In genomic region chr10:98908868-98909267, GRCh38 we compare ENCODE assay signal across 27 cellular contexts.
DNase-seq lines count a peak whose midpoint lies in the region; ATAC-seq, FAIRE-seq and TF ChIP-seq lines count a peak whose summit lies in the region.
"Had no signal": no experiment of that assay in that cellular context is flagged by ENCODE, and none has a peak within 500 bp of the region (broad histone marks: within the 10 kb centered on the region; RNA-seq: fewer than 3 reads in every experiment).

No MANE protein-coding gene starts in this region.

- DNase-seq in GM23338 (ENCODE audit: low spot score) (peak; percentile 1), OCI-M1 (lab: John Stamatoyannopoulos, UW) (peak; percentile 55), K562 (ENCODE audit: extremely low read depth in 1 of 4, low spot score in 3 of 4) (peak in 1 of 4 experiments; percentile 37), hypothalamus (lab: John Stamatoyannopoulos, UW) (no peak)
- DNase-seq in activated CD4-positive, alpha-beta T cell treated with anti-CD3 and anti-CD28 coated beads, Interleukin-2, amount 10 ng/mL, durations not matched to agents 7 days and 5 days: no peak
- DNase-seq: 8988T; ACHN; BE2C; C1 segment of cervical spinal cord; CD4-positive, CD25-positive, alpha-beta regulatory T cell; CD8-positive, alpha-beta memory T cell; COR-L47; DMS 273 treated with DMSO at 0.1 percent for 48 hours; DMS153; DMS53; DMS79; DND-41; EL; GDM1 had no signal

- H2AFZ ChIP-seq in GM23338: no peak overlapping the region
- H2AFZ ChIP-seq in K562 (ENCODE audit: low read depth, low read length): peak overlapping the region; percentile 97

- no peaks in the 10 kb centered on the region for H3K36me3 Mint-ChIP-seq in GM23338 (ENCODE audit: low read depth)
- no peaks in the 10 kb centered on the region for H3K36me3 Mint-ChIP-seq in activated CD4-positive, alpha-beta T cell treated with anti-CD3 and anti-CD28 coated beads, Interleukin-2, amount 10 ng/mL, durations not matched to agents 7 days and 5 days (ENCODE audit: low read depth)
- no peaks in the 10 kb centered on the region for H3K36me3 Mint-ChIP-seq in activated T-helper 17 cell treated with anti-CD3 and anti-CD28 coated beads, Interleukin-2, amount 50 U/mL, for 72 hours (ENCODE audit: low read depth)
- H3K36me3 Mint-ChIP-seq: CD14-positive monocyte; CD4-positive, alpha-beta memory T cell; CD4-positive, CD25-positive, alpha-beta regulatory T cell; CD8-positive, alpha-beta memory T cell had no signal

- no peak for ATAC-seq in GM23338
- ATAC-seq in K562: peak; percentile 24
- ATAC-seq in activated T-helper 17 cell treated with anti-CD3 and anti-CD28 coated beads, Interleukin-2, amount 50 U/mL, for 72 hours (replicated peaks): no peak
- ATAC-seq: GM12878 had no signal

- no peaks in the 10 kb centered on the region for H3K4me1 Mint-ChIP-seq in GM23338
- H3K4me1 Mint-ChIP-seq in activated CD4-positive, alpha-beta T cell treated with anti-CD3 and anti-CD28 coated beads, Interleukin-2, amount 10 ng/mL, durations not matched to agents 7 days and 5 days: no peaks in the 10 kb centered on the region
- no peaks in the 10 kb centered on the region for H3K4me1 Mint-ChIP-seq in activated T-helper 17 cell treated with anti-CD3 and anti-CD28 coated beads, Interleukin-2, amount 50 U/mL, for 72 hours
- H3K4me1 Mint-ChIP-seq: CD14-positive monocyte; CD4-positive, alpha-beta memory T cell; CD4-positive, CD25-positive, alpha-beta regulatory T cell; CD8-positive, alpha-beta memory T cell had no signal

- TF ChIP-seq RAD21 in K562 (CRISPR knock-in tag; conservative IDR thresholded peaks at IDR 0.05 in 1 of 2, IDR thresholded peaks at IDR 0.05 in 1 of 2): no peak

- H3K4me2 ChIP-seq in GM23338: no peak overlapping the region
- H3K4me2 ChIP-seq in K562 (ENCODE audit: insufficient read depth, low read length): no peak overlapping the region
- H3K4me2 ChIP-seq: BLaER1 had no signal

- H3K4me1 ChIP-seq in GM23338 (ENCODE audit: insufficient read depth): no peaks in the 10 kb centered on the region
- peaks cover 17 to 28% of the 10 kb centered on the region in 2 experiments; a peak in 4 of 5 replicates for H3K4me1 ChIP-seq in K562 (replicated peaks in 1 of 2; ENCODE audit: control insufficient read depth in 2 of 2, insufficient read depth in 2 of 2, low read length in 2 of 2)
- H3K4me1 ChIP-seq: BE2C, BLaER1 had no signal

- H3K4me3 ChIP-seq in GM23338 (no peak overlapping the region), K562 (no peak overlapping the region)
- H3K4me3 ChIP-seq: BLaER1, GM12878 had no signal

- no peaks in the 10 kb centered on the region for H4K20me1 ChIP-seq in GM23338 (replicated peaks; ENCODE audit: insufficient read depth)
- H4K20me1 ChIP-seq in K562 (replicated peaks; ENCODE audit: control insufficient read depth, insufficient read depth, low read length): no peaks in the 10 kb centered on the region
- H4K20me1 ChIP-seq: BLaER1 had no signal

- H3K79me2 ChIP-seq in GM23338 (replicated peaks; ENCODE audit: insufficient read depth) (no peaks in the 10 kb centered on the region), K562 (ENCODE audit: control insufficient read depth, insufficient read depth, low read length) (no peaks in the 10 kb centered on the region)

- H3K27me3 ChIP-seq in GM23338 (ENCODE audit: insufficient read depth) (no peaks in the 10 kb centered on the region), K562 (ENCODE audit: control insufficient read depth in 2 of 2, insufficient read depth in 2 of 2, low read length in 2 of 2) (no peaks in the 10 kb centered on the region)
- H3K27me3 ChIP-seq: BE2C, BLaER1 had no signal

- CTCF ChIA-PET in K562 (lab: Yijun Ruan, JAX; ENCODE audit: low intra/inter-chr PET ratio): no interaction called here
- CTCF ChIA-PET in activated CD4-positive, alpha-beta T cell treated with anti-CD3 and anti-CD28 coated beads, Interleukin-2, amount 10 ng/mL, durations not matched to agents 7 days and 5 days (lab: Charles Lee): no interaction called here

- FAIRE-seq in K562 (lab: Jason Lieb, UNC): no peak
- FAIRE-seq: A204.1, GM12878, GM12892, GM18507 had no signal

- no peak overlapping the region for H3K27ac ChIP-seq in GM23338 (ENCODE audit: low read depth)
- peak overlapping the region; percentile 84 for H3K27ac ChIP-seq in K562 (ENCODE audit: extremely low read depth, low read depth, low read length)
- H3K27ac ChIP-seq: BLaER1 had no signal

- peak overlapping the region in 1 of 2 experiments; percentile 38; a peak in 1 of 4 replicates for H3K9ac ChIP-seq in K562 (ENCODE audit: insufficient read depth in 1 of 2, low read depth in 2 of 2, low read length in 2 of 2)
- H3K9ac ChIP-seq: BLaER1 had no signal

- no peaks in the 10 kb centered on the region for H3K9me2 ChIP-seq in GM23338 (ENCODE audit: insufficient read depth)

- no TSS peak for BruUV-seq in K562 (replicated peaks; lab: Mats Ljungman, UMichigan)

- no peak overlapping the region for H3K27ac Mint-ChIP-seq in GM23338
- no peak overlapping the region for H3K27ac Mint-ChIP-seq in activated CD4-positive, alpha-beta T cell treated with anti-CD3 and anti-CD28 coated beads, Interleukin-2, amount 10 ng/mL, durations not matched to agents 7 days and 5 days
- H3K27ac Mint-ChIP-seq in activated T-helper 17 cell treated with anti-CD3 and anti-CD28 coated beads, Interleukin-2, amount 50 U/mL, for 72 hours: no peak overlapping the region
- H3K27ac Mint-ChIP-seq: CD14-positive monocyte; CD4-positive, alpha-beta memory T cell; CD4-positive, CD25-positive, alpha-beta regulatory T cell; CD8-positive, alpha-beta memory T cell had no signal

- 0% methylated on average over 1 of the region's 3 CpGs for WGBS in K562 (ENCODE audit: insufficient coverage, low coverage, missing lambda C conversion rate)

- TF ChIP-seq EP300 in K562 (IDR thresholded peaks at IDR 0.05; ENCODE audit: low read length): no peak

- H3K27me3 Mint-ChIP-seq in GM23338 (ENCODE audit: insufficient read depth, low read depth, poor library complexity): no peaks in the 10 kb centered on the region
- H3K27me3 Mint-ChIP-seq in activated CD4-positive, alpha-beta T cell treated with anti-CD3 and anti-CD28 coated beads, Interleukin-2, amount 10 ng/mL, durations not matched to agents 7 days and 5 days: no peaks in the 10 kb centered on the region
- no peaks in the 10 kb centered on the region for H3K27me3 Mint-ChIP-seq in activated T-helper 17 cell treated with anti-CD3 and anti-CD28 coated beads, Interleukin-2, amount 50 U/mL, for 72 hours
- H3K27me3 Mint-ChIP-seq: CD4-positive, alpha-beta memory T cell had no signal

- no peaks in the 10 kb centered on the region for H3K9me1 ChIP-seq in K562 (ENCODE audit: control insufficient read depth, insufficient read depth, low read length)

- POLR2A ChIA-PET in K562 (lab: Yijun Ruan, JAX): interaction anchor here (1.2 kb wide), 1 partner anchor 16 kb away, joined by 3 read pairs; no protein-coding TSS in a partner anchor
- POLR2A ChIA-PET in activated CD4-positive, alpha-beta T cell treated with anti-CD3 and anti-CD28 coated beads, Interleukin-2, amount 10 ng/mL, durations not matched to agents 7 days and 5 days (lab: Charles Lee): no interaction called here

- H3K9me3 Mint-ChIP-seq in GM23338: no peaks in the 10 kb centered on the region
- no peaks in the 10 kb centered on the region for H3K9me3 Mint-ChIP-seq in activated CD4-positive, alpha-beta T cell treated with anti-CD3 and anti-CD28 coated beads, Interleukin-2, amount 10 ng/mL, durations not matched to agents 7 days and 5 days
- H3K9me3 Mint-ChIP-seq in activated T-helper 17 cell treated with anti-CD3 and anti-CD28 coated beads, Interleukin-2, amount 50 U/mL, for 72 hours: no peaks in the 10 kb centered on the region

- no peak for TF ChIP-seq POLR2A in K562 (conservative IDR thresholded peaks at IDR 0.05)

- no peaks in the 10 kb centered on the region for H3F3A ChIP-seq in GM23338 (replicated peaks; ENCODE audit: low read depth)

- H3K9me3 ChIP-seq in K562 (replicated peaks; ENCODE audit: control insufficient read depth, insufficient read depth, low read depth, low read length): no peaks in the 10 kb centered on the region; the same call in 1 of the 2 replicates
- H3K9me3 ChIP-seq: BE2C, BLaER1 had no signal

- no peak overlapping the region for H3K4me3 Mint-ChIP-seq in GM23338
- no peak overlapping the region for H3K4me3 Mint-ChIP-seq in activated CD4-positive, alpha-beta T cell treated with anti-CD3 and anti-CD28 coated beads, Interleukin-2, amount 10 ng/mL, durations not matched to agents 7 days and 5 days
- H3K4me3 Mint-ChIP-seq in activated T-helper 17 cell treated with anti-CD3 and anti-CD28 coated beads, Interleukin-2, amount 50 U/mL, for 72 hours: no peak overlapping the region
- H3K4me3 Mint-ChIP-seq: CD14-positive monocyte; CD4-positive, alpha-beta memory T cell; CD4-positive, CD25-positive, alpha-beta regulatory T cell; CD8-positive, alpha-beta memory T cell had no signal

- TF ChIP-seq CTCF in GM23338 (conservative IDR thresholded peaks at IDR 0.05; ENCODE audit: low read depth in 2 of 2): no peak
- TF ChIP-seq CTCF in K562 (IDR thresholded peaks at IDR 0.05 in 2 of 3, conservative IDR thresholded peaks at IDR 0.05 in 1 of 3; ENCODE audit: insufficient read depth in 2 of 3, low read depth in 1 of 3, low read length in 3 of 3): no peak

- intact Hi-C loops in K562 (cut with micrococcal nuclease): no loop called here

- H3K36me3 ChIP-seq in GM23338 (ENCODE audit: insufficient read depth) (no peaks in the 10 kb centered on the region), K562 (ENCODE audit: control insufficient read depth, insufficient read depth, low read length) (no peaks in the 10 kb centered on the region; the same call in 2 of the 3 replicates)
- H3K36me3 ChIP-seq: BE2C, BLaER1 had no signal

- in situ Hi-C loops in K562 (cut with MboI): no loop called here

TF ChIP-seq in GM23338, 12 proteins besides CTCF, POLR2A, EP300 and RAD21 (continues in another document):
- TF ChIP-seq STAT1 (IDR thresholded peaks at IDR 0.05; ENCODE audit: unreplicated experiment): no peak
- TF ChIP-seq EZH2phosphoT487 (IDR thresholded peaks at IDR 0.05; ENCODE audit: unreplicated experiment): no peak

TF ChIP-seq in K562, 482 proteins besides CTCF, POLR2A, EP300 and RAD21 (continues in another document):
- TF ChIP-seq SETDB1 (IDR thresholded peaks at IDR 0.05; ENCODE audit: low read length): no peak
- no peak for TF ChIP-seq ZNF431 (CRISPR knock-in tag; IDR thresholded peaks at IDR 0.05)
- no peak for TF ChIP-seq L3MBTL2 (IDR thresholded peaks at IDR 0.05)
- TF ChIP-seq NR4A1 (CRISPR knock-in tag; IDR thresholded peaks at IDR 0.05): no peak
- TF ChIP-seq NR4A1 (tag; IDR thresholded peaks at IDR 0.05): no peak

Comparison
In these comparisons a context has a peak if more than half of its experiments do, and no peak if none do; other contexts are left out.
1. DNase-seq: peak in GM23338 (single experiment) and OCI-M1 (single experiment); none in activated CD4-positive, alpha-beta T cell treated with anti-CD3 and anti-CD28 coated beads, Interleukin-2, amount 10 ng/mL, durations not matched to agents 7 days and 5 days (single experiment) and hypothalamus (0 of 51).